ENCODE assay signal across 8 cellular contexts in genomic region chr7:105652359-105652993, GRCh38.
A peak's percentile ranks its signal among the peaks of the same experiment; 100 is the strongest.
DNase-seq lines count a peak whose midpoint lies in the region; ATAC-seq and TF ChIP-seq lines count a peak whose summit lies in the region.

No MANE protein-coding gene starts in this region.

- H3K27me3 ChIP-seq in iPS DF 6.9 (ENCODE audit: control insufficient read depth, insufficient read depth, low read length) (no peaks in the 10 kb centered on the region), spleen (replicated peaks in 1 of 7) (no peaks in the 10 kb centered on the region)

- TF ChIP-seq CTCF in GM12864 (IDR thresholded peaks at IDR 0.05; ENCODE audit: low read depth, low read length, missing control alignments) (peak; percentile 97), astrocyte of the cerebellum (IDR thresholded peaks at IDR 0.05; ENCODE audit: low read depth, low read length, missing control alignments) (peak; percentile 91), spleen (IDR thresholded peaks at IDR 0.05 in 8 of 11, conservative IDR thresholded peaks at IDR 0.05 in 3 of 11) (peak; percentile 52 to 85 (median 74))

- H3K4me3 ChIP-seq in GM12864 (ENCODE audit: low read depth, low read length) (no peak overlapping the region), astrocyte of the cerebellum (ENCODE audit: low read depth, low read length) (no peak overlapping the region), iPS DF 6.9 (ENCODE audit: low read length) (no peak overlapping the region), spleen (no peak overlapping the region)

- no peak for DNase-seq in GM12864 (ENCODE audit: low read depth)
- DNase-seq in NCI-H146 treated with DMSO at 0.1 percent for 48 hours (lab: John Stamatoyannopoulos, UW; ENCODE audit: unreplicated experiment): peak; percentile 63
- DNase-seq in T-helper 9 cell: peak; percentile 49
- peak; percentile 37 for DNase-seq in astrocyte of the cerebellum (ENCODE audit: low read depth)
- DNase-seq in iPS DF 6.9 (ENCODE audit: low read depth, low spot score): peak; percentile 88
- peak; percentile 89 for DNase-seq in spleen

- WGBS in iPS DF 6.9 (ENCODE audit: insufficient coverage, insufficient read length): no CpG with 5 or more reads among the region's 8 CpGs
- WGBS in spleen, 5 donors: 57 to 67% (median 64%) methylated on average over 4 to 8 of the region's 8 CpGs

- in situ Hi-C loops in astrocyte of the cerebellum (cut with HindIII; ENCODE audit: low sequenced_read_pairs): no loop called here

- no peaks in the 10 kb centered on the region for H3K36me3 ChIP-seq in iPS DF 6.9 (ENCODE audit: control insufficient read depth, insufficient read depth, low read length)
- H3K36me3 ChIP-seq in spleen: peaks cover 0 to 89% (median 25%) of the 10 kb centered on the region in 6 donors

- intact Hi-C loops in spleen (cut with DNase I; ENCODE audit: low total_unique reads): loop anchor here (5.0 to 10.0 kb wide), 3 partner anchors 222 to 390 kb away; partner anchors contain the start of gene ATXN7L1

- H3K27ac ChIP-seq in iPS DF 6.9 (ENCODE audit: low read length) (no peak overlapping the region), spleen (no peak overlapping the region)

- H3K4me1 ChIP-seq in iPS DF 6.9 (ENCODE audit: control insufficient read depth, insufficient read depth, low read length) (peaks cover 25% of the 10 kb centered on the region), spleen (peaks cover 0 to 29% (median 12%) of the 10 kb centered on the region in 6 donors)

- H3K9me3 ChIP-seq in iPS DF 6.9 (ENCODE audit: control insufficient read depth, insufficient read depth, low read length) (no peaks in the 10 kb centered on the region), spleen (no peaks in the 10 kb centered on the region)

- ATAC-seq in HG02623 (IDR thresholded peaks at IDR 0.05; ENCODE audit: unreplicated experiment) (peak; percentile 77), HG03108 (IDR thresholded peaks at IDR 0.05; ENCODE audit: unreplicated experiment) (no peak)

- no peak for TF ChIP-seq POLR2A in spleen (IDR thresholded peaks at IDR 0.05)
